8 cellular contexts compared by ENCODE assay signal in genomic region chr4:126405369-126405982, GRCh38.
DNase-seq lines count a peak whose midpoint lies in the region; ATAC-seq and TF ChIP-seq lines count a peak whose summit lies in the region.

No MANE protein-coding gene starts in this region.

- WGBS in esophagus squamous epithelium, 2 donors = 10 to 59% methylated on average over 1 to 2 of the region's 2 CpGs

- no peak overlapping the region for H3K4me3 ChIP-seq in esophagus squamous epithelium

- CTCF ChIA-PET in GM10248 (lab: Yijun Ruan, JAX) = interaction anchor here (1.0 to 1.2 kb wide), 3 partner anchors 9 to 1093 kb away, joined by 3 to 4 read pairs (median 3); no protein-coding TSS in a partner anchor

- no peaks in the 10 kb centered on the region for H3K9me3 ChIP-seq in esophagus squamous epithelium

- no peaks in the 10 kb centered on the region for H3K4me1 ChIP-seq in esophagus squamous epithelium

- intact Hi-C loops in esophagus squamous epithelium (cut with DNase I) = no loop called here

- ATAC-seq in HG02623 (IDR thresholded peaks at IDR 0.05; ENCODE audit: unreplicated experiment) = peak; percentile 69
- no peak for ATAC-seq in GM21576 (IDR thresholded peaks at IDR 0.05; ENCODE audit: unreplicated experiment)

- POLR2A ChIA-PET in GM10248 (lab: Yijun Ruan, JAX) = no interaction called here

- H3K27ac ChIP-seq in esophagus squamous epithelium = no peak overlapping the region

- no peak for TF ChIP-seq POLR2A in esophagus squamous epithelium (IDR thresholded peaks at IDR 0.05)

- H3K36me3 ChIP-seq in esophagus squamous epithelium = no peaks in the 10 kb centered on the region

- TF ChIP-seq CTCF in GM10248 (IDR thresholded peaks at IDR 0.05; ENCODE audit: control extremely low read depth, extremely low read depth, low read depth, missing control alignments) (peak; percentile 52), esophagus squamous epithelium (IDR thresholded peaks at IDR 0.05) (peak in 3 of 6 experiments; percentile 16 to 45 (median 17))

- DNase-seq in GM10248 (ENCODE audit: extremely low spot score) = no peak
- DNase-seq in SK-N-DZ (ENCODE audit: low spot score) = peak; percentile 2
- peak; percentile 5 for DNase-seq in left kidney (ENCODE audit: low read depth, low spot score)
- DNase-seq in stimulated activated CD8-positive, alpha-beta memory T cell treated with anti-CD3 and anti-CD28 coated beads, Interleukin-4, amount 100 ng/mL, for 48 hours = no peak
- no peak for DNase-seq in dedifferentiated amniotic fluid mesenchymal stem cell (ENCODE audit: extremely low spot score)
- no peak for DNase-seq in esophagus squamous epithelium (lab: John Stamatoyannopoulos, UW)

- no peaks in the 10 kb centered on the region for H3K27me3 ChIP-seq in esophagus squamous epithelium

Comparison
In these comparisons a context has a peak if more than half of its experiments do, and no peak if none do; other contexts are left out.
1. DNase-seq: peak in SK-N-DZ (single experiment) and left kidney (single experiment); none in GM10248 (single experiment), stimulated activated CD8-positive, alpha-beta memory T cell treated with anti-CD3 and anti-CD28 coated beads, Interleukin-4, amount 100 ng/mL, for 48 hours (single experiment), dedifferentiated amniotic fluid mesenchymal stem cell (single experiment) and esophagus squamous epithelium (single experiment).